ENCODE assay signal across 2 cellular contexts in the genomic region with DNA sequence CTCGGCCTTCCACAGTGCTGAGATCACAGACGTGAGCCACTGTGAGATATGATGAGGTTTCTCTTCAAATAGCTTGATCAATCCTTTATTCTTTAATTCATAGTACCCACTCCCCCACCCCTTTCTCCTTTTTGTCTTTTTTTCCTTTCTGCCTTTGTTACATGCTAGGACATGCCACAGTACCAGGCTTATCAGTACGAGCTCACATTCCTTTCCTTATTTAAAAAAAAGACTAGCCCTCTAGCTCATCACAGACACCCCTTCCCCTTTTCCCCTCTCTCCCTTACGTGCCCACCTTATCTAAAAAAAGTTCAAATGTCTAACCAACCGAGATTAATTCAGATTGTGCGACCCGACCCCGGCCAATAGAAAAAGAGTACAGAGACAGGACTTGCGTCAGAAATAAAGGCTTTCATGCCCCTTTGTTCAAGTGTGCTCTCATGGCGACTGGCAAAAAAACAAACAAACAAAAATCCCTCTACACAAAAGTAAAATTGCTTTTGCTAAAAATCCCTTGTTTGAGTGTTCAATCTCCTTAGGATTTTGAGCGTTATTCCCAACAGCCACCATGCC.
TF ChIP-seq lines count a peak whose summit lies in the region.

No MANE protein-coding gene starts in this region.

TF ChIP-seq in SK-N-SH, 30 proteins besides CTCF, POLR2A, EP300 and RAD21 (continued from another document):
- TF ChIP-seq, protein P1, sequence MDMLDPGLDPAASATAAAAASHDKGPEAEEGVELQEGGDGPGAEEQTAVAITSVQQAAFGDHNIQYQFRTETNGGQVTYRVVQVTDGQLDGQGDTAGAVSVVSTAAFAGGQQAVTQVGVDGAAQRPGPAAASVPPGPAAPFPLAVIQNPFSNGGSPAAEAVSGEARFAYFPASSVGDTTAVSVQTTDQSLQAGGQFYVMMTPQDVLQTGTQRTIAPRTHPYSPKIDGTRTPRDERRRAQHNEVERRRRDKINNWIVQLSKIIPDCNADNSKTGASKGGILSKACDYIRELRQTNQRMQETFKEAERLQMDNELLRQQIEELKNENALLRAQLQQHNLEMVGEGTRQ (IDR thresholded peaks at IDR 0.05; ENCODE audit: borderline replicate concordance, low read depth, low read length), result no peak
- TF ChIP-seq, protein P2, sequence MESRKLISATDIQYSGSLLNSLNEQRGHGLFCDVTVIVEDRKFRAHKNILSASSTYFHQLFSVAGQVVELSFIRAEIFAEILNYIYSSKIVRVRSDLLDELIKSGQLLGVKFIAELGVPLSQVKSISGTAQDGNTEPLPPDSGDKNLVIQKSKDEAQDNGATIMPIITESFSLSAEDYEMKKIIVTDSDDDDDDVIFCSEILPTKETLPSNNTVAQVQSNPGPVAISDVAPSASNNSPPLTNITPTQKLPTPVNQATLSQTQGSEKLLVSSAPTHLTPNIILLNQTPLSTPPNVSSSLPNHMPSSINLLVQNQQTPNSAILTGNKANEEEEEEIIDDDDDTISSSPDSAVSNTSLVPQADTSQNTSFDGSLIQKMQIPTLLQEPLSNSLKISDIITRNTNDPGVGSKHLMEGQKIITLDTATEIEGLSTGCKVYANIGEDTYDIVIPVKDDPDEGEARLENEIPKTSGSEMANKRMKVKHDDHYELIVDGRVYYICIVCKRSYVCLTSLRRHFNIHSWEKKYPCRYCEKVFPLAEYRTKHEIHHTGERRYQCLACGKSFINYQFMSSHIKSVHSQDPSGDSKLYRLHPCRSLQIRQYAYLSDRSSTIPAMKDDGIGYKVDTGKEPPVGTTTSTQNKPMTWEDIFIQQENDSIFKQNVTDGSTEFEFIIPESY (IDR thresholded peaks at IDR 0.05; ENCODE audit: borderline replicate concordance, low read depth), result no peak
- TF ChIP-seq FOSL2 (IDR thresholded peaks at IDR 0.05; ENCODE audit: borderline replicate concordance, low read depth) (no peak), RCOR1 (IDR thresholded peaks at IDR 0.05; ENCODE audit: low read length) (no peak), GATA2 (CRISPR knock-in tag; IDR thresholded peaks at IDR 0.05) (no peak), TEAD4 (IDR thresholded peaks at IDR 0.05; ENCODE audit: borderline replicate concordance, insufficient read depth) (no peak), POLR2AphosphoS5 (IDR thresholded peaks at IDR 0.05; ENCODE audit: low read depth, low read length) (no peak)
- TF ChIP-seq, protein P3, sequence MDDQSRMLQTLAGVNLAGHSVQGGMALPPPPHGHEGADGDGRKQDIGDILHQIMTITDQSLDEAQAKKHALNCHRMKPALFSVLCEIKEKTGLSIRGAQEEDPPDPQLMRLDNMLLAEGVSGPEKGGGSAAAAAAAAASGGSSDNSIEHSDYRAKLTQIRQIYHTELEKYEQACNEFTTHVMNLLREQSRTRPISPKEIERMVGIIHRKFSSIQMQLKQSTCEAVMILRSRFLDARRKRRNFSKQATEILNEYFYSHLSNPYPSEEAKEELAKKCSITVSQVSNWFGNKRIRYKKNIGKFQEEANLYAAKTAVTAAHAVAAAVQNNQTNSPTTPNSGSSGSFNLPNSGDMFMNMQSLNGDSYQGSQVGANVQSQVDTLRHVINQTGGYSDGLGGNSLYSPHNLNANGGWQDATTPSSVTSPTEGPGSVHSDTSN (IDR thresholded peaks at IDR 0.05), result no peak

TF ChIP-seq in SK-N-SH treated with all-trans-retinoic acid at 6 μM for 48 hours, 23 proteins besides CTCF, POLR2A, EP300 and RAD21 (continued from another document):
- TF ChIP-seq CREB5 (CRISPR knock-in tag; IDR thresholded peaks at IDR 0.05; ENCODE audit: low read depth), result no peak
- no peak for TF ChIP-seq BACH2 (CRISPR knock-in tag; IDR thresholded peaks at IDR 0.05; ENCODE audit: borderline replicate concordance)
- TF ChIP-seq ISL1 (CRISPR knock-in tag; IDR thresholded peaks at IDR 0.05), result no peak
- no peak for TF ChIP-seq PPARA (CRISPR knock-in tag; IDR thresholded peaks at IDR 0.05; ENCODE audit: borderline replicate concordance)
- TF ChIP-seq CSDC2 (CRISPR knock-in tag; IDR thresholded peaks at IDR 0.05), result no peak
- no peak for TF ChIP-seq PATZ1 (CRISPR knock-in tag; IDR thresholded peaks at IDR 0.05; ENCODE audit: borderline replicate concordance)
- no peak for TF ChIP-seq ZFP3 (CRISPR knock-in tag; IDR thresholded peaks at IDR 0.05)
- no peak for TF ChIP-seq ESRRG (CRISPR knock-in tag; IDR thresholded peaks at IDR 0.05)
- no peak for TF ChIP-seq ZNF565 (CRISPR knock-in tag; conservative IDR thresholded peaks at IDR 0.05; ENCODE audit: low read depth)
- TF ChIP-seq ZNF70 (CRISPR knock-in tag; IDR thresholded peaks at IDR 0.05), result no peak
- TF ChIP-seq ZNF8 (CRISPR knock-in tag; IDR thresholded peaks at IDR 0.05), result no peak
- no peak for TF ChIP-seq OSR1 (CRISPR knock-in tag; IDR thresholded peaks at IDR 0.05)
- TF ChIP-seq ARNTL (CRISPR knock-in tag; IDR thresholded peaks at IDR 0.05; ENCODE audit: borderline replicate concordance, low read depth), result no peak
- TF ChIP-seq GLIS3 (CRISPR knock-in tag; IDR thresholded peaks at IDR 0.05), result no peak
- TF ChIP-seq SNAI2 (CRISPR knock-in tag; IDR thresholded peaks at IDR 0.05), result no peak
- TF ChIP-seq TCF4 (CRISPR knock-in tag; IDR thresholded peaks at IDR 0.05; ENCODE audit: borderline replicate concordance), result no peak
